In genomic region chr12:53862831-53863230, GRCh38 we compare ENCODE assay signal across 21 cellular contexts.
DNase-seq lines count a peak whose midpoint lies in the region; ATAC-seq lines count a peak whose summit lies in the region.
"Had no signal": no experiment of that assay in that cellular context is flagged by ENCODE, and none has a peak within 500 bp of the region (broad histone marks: within the 10 kb centered on the region; RNA-seq: fewer than 3 reads in every experiment).

No MANE protein-coding gene starts in this region.

- no peaks in the 10 kb centered on the region for H3K36me3 ChIP-seq in adipocyte (ENCODE audit: control insufficient read depth, insufficient read depth, low read length, severe bottlenecking)
- H3K36me3 ChIP-seq: brain microvascular endothelial cell, left ventricle myocardium inferior, MG63, Peyer's patch had no signal

- DNase-seq in AG08396 (ENCODE audit: low spot score) (peak; percentile 29), HPDE6-E6E7 (ENCODE audit: extremely low spot score) (peak; percentile 34), adipocyte (ENCODE audit: low read depth) (peak; percentile 30), iris pigment epithelial cell (ENCODE audit: low read depth) (peak; percentile 31), middle frontal gyrus (ENCODE audit: extremely low spot score, low spot score) (no peak), GF-D8 (lab: John Stamatoyannopoulos, UW) (no peak), ACHN (no peak)
- DNase-seq: activated CD8-positive, alpha-beta memory T cell treated with anti-CD3 and anti-CD28 coated beads for 24 hours; brain microvascular endothelial cell; CD4-positive, alpha-beta memory T cell; DMS53; glutamatergic neuron; left ventricle myocardium inferior; MG63; NCI-H1694; NCI-H2227 treated with DMSO at 0.1 percent for 48 hours; Peyer's patch; T1000; testis had no signal

- peaks cover 15% of the 10 kb centered on the region for H3K27me3 ChIP-seq in adipocyte (replicated peaks; ENCODE audit: control insufficient read depth, insufficient read depth, low read length)
- H3K27me3 ChIP-seq: brain microvascular endothelial cell, MG63, testis had no signal

- no peaks in the 10 kb centered on the region for H3K9me3 ChIP-seq in adipocyte (ENCODE audit: control insufficient read depth, low read length)
- H3K9me3 ChIP-seq: left ventricle myocardium inferior, MG63, Peyer's patch, testis had no signal

- in situ Hi-C loops in ACHN (cut with HindIII; ENCODE audit: low pct_ligation_motif_present, low pct_unique_long_range_greater_than_20kb, low sequenced_read_pairs) = loop anchor here (10.0 kb wide), 1 partner anchor 62 kb away; no protein-coding TSS in a partner anchor

- H3K4me1 ChIP-seq in adipocyte (ENCODE audit: control insufficient read depth, insufficient read depth, low read length) = peaks cover 18% of the 10 kb centered on the region
- H3K4me1 ChIP-seq: left ventricle myocardium inferior, Peyer's patch, testis had no signal

- H3K4me3 ChIP-seq in adipocyte (ENCODE audit: low read length) = no peak overlapping the region
- H3K4me3 ChIP-seq: left ventricle myocardium inferior, MG63, Peyer's patch, testis had no signal

- no peak overlapping the region for H3K9ac ChIP-seq in adipocyte (ENCODE audit: low read length)

- no peak for ATAC-seq in GM19397 (IDR thresholded peaks at IDR 0.05; ENCODE audit: unreplicated experiment)
- ATAC-seq: SK-N-SH treated with all-trans-retinoic acid at 6 μM for 48 hours had no signal

Comparison
In these comparisons a context has a peak if more than half of its experiments do, and no peak if none do; other contexts are left out.
1. DNase-seq: peak in AG08396 (single experiment), HPDE6-E6E7 (single experiment), adipocyte (single experiment) and iris pigment epithelial cell (single experiment); none in middle frontal gyrus (single experiment), GF-D8 (single experiment) and ACHN (single experiment).